25 cellular contexts compared by ENCODE assay signal in genomic region chr16:80875616-80876015, GRCh38.
A peak's percentile ranks its signal among the peaks of the same experiment; 100 is the strongest.
DNase-seq lines count a peak whose midpoint lies in the region; FAIRE-seq and TF ChIP-seq lines count a peak whose summit lies in the region.
"Had no signal": no experiment of that assay in that cellular context is flagged by ENCODE, and none has a peak within 500 bp of the region (broad histone marks: within the 10 kb centered on the region; RNA-seq: fewer than 3 reads in every experiment).

No MANE protein-coding gene starts in this region.

- H3K4ac ChIP-seq in mesenchymal stem cell (ENCODE audit: low read depth in 1 of 2, low read length in 2 of 2): no peak overlapping the region

- H3K27ac ChIP-seq in mesenchymal stem cell (ENCODE audit: low read length, poor library complexity, severe bottlenecking) (no peak overlapping the region), A673 (ENCODE audit: low read depth, low read length, poor library complexity, severe bottlenecking) (no peak overlapping the region)
- H3K27ac ChIP-seq: gastroesophageal sphincter, Peyer's patch, SJSA1 had no signal

- H3K9me3 ChIP-seq in mesenchymal stem cell (ENCODE audit: control insufficient read depth, low read length) (no peaks in the 10 kb centered on the region), A673 (ENCODE audit: low read depth, low read length, poor library complexity, severe bottlenecking) (no peaks in the 10 kb centered on the region)
- H3K9me3 ChIP-seq: gastroesophageal sphincter, Peyer's patch, SJSA1 had no signal

- no peak overlapping the region for H3K4me3 ChIP-seq in choroid plexus epithelial cell (ENCODE audit: low read depth, low read length)
- H3K4me3 ChIP-seq in mesenchymal stem cell (ENCODE audit: insufficient read depth in 1 of 2, low read depth in 1 of 2, low read length in 2 of 2): peak overlapping the region in 1 of 2 experiments; percentile 56
- H3K4me3 ChIP-seq in A673 (ENCODE audit: low read depth, low read length, poor library complexity, severe bottlenecking): no peak overlapping the region
- H3K4me3 ChIP-seq: gastroesophageal sphincter, Peyer's patch, SJSA1 had no signal

- no peaks in the 10 kb centered on the region for H3K79me1 ChIP-seq in mesenchymal stem cell (replicated peaks; ENCODE audit: low read length, poor library complexity, severe bottlenecking)

- no peak overlapping the region for H2AK5ac ChIP-seq in mesenchymal stem cell (ENCODE audit: low read length, severe bottlenecking)

- H3K18ac ChIP-seq in mesenchymal stem cell (ENCODE audit: low read depth in 1 of 2, low read length in 2 of 2): no peak overlapping the region

- H3K4me1 ChIP-seq in mesenchymal stem cell (ENCODE audit: control insufficient read depth, insufficient read depth, low read depth, low read length) (no peaks in the 10 kb centered on the region), A673 (ENCODE audit: insufficient read depth, low read length, poor library complexity, severe bottlenecking) (no peaks in the 10 kb centered on the region)
- H3K4me1 ChIP-seq: gastroesophageal sphincter, Peyer's patch, SJSA1 had no signal

- no peak for TF ChIP-seq CTCF in choroid plexus epithelial cell (conservative IDR thresholded peaks at IDR 0.05; ENCODE audit: low read depth, low read length)
- TF ChIP-seq CTCF in A673 (conservative IDR thresholded peaks at IDR 0.05; ENCODE audit: low read depth, low read length): no peak
- no peak for TF ChIP-seq CTCF in D721Med (IDR thresholded peaks at IDR 0.05; ENCODE audit: insufficient read depth, missing control alignments)

- H3K27me3 ChIP-seq in mesenchymal stem cell (ENCODE audit: control insufficient read depth in 1 of 2, insufficient read depth in 1 of 2, low read length in 2 of 2): no peaks in the 10 kb centered on the region
- H3K27me3 ChIP-seq in A673 (replicated peaks; ENCODE audit: insufficient read depth, low read depth, low read length, poor library complexity): peaks cover 39% of the 10 kb centered on the region
- H3K27me3 ChIP-seq: Peyer's patch had no signal

- no peak overlapping the region for H4K91ac ChIP-seq in mesenchymal stem cell (ENCODE audit: low read length)

- DNase-seq in GM12892 (ENCODE audit: insufficient read length) (no peak), M059J (ENCODE audit: low read depth) (peak; percentile 37), choroid plexus epithelial cell (ENCODE audit: low read depth) (peak; percentile 30), mesenchymal stem cell (no peak), NCI-H2081 treated with DMSO at 0.1 percent for 48 hours (lab: John Stamatoyannopoulos, UW) (no peak), A673 (ENCODE audit: low spot score) (no peak), D721Med (ENCODE audit: insufficient read length, low spot score) (no peak)
- DNase-seq in stimulated activated CD4-positive, alpha-beta T cell treated with anti-CD3 and anti-CD28 coated beads, Interleukin-1b, Interleukin-23, amount 100 ng/mL, for 48 hours: no peak
- DNase-seq: activated CD8-positive, alpha-beta memory T cell treated with anti-CD3 and anti-CD28 coated beads, Interleukin-2, amount 10 ng/mL, durations not matched to agents 7 days and 5 days; activated naive CD8-positive, alpha-beta T cell treated with anti-CD3 and anti-CD28 coated beads, Interleukin-2, amount 50 U/mL, for 24 hours; activated T-cell treated with anti-CD3 and anti-CD28 coated beads, Interleukin-2, amount 50 U/mL, for 4 hours; C1 segment of cervical spinal cord; COR-L47; DMS79; GDM1; Karpas-422; left cardiac atrium; mammary epithelial cell; NCI-H146; Peyer's patch; stimulated activated naive B cell treated with anti-CD40 and anti-IgM and Interleukin-4, amounts not matched to agents 10 μg/mL and 1 μg/mL and 100 μg/mL, for 72 hours; substantia nigra; T-cell had no signal

- no peak overlapping the region for H2BK5ac ChIP-seq in mesenchymal stem cell (ENCODE audit: low read depth, low read length, poor library complexity, severe bottlenecking)

- WGBS in mesenchymal stem cell: 50% methylated on average over 5 of the region's 5 CpGs

- H4K8ac ChIP-seq in mesenchymal stem cell (ENCODE audit: low read length): no peak overlapping the region

- TF ChIP-seq POLR2A in GM12892 (IDR thresholded peaks at IDR 0.05; ENCODE audit: low read depth, low read length): no peak

- no TSS peak for BruUV-seq in A673 (replicated peaks; lab: Mats Ljungman, UMichigan)

- no peak overlapping the region for H3K4me2 ChIP-seq in mesenchymal stem cell (ENCODE audit: low read length, poor library complexity, severe bottlenecking)

- H3K14ac ChIP-seq in mesenchymal stem cell (ENCODE audit: low read length in 2 of 2): no peak overlapping the region

- peak overlapping the region; percentile 11 for H3K9ac ChIP-seq in mesenchymal stem cell (ENCODE audit: low read length)

- FAIRE-seq in GM12892 (lab: Jason Lieb, UNC) (peak; percentile 17), D721Med (lab: Jason Lieb, UNC) (no peak)

- POLR2A ChIA-PET in A673 (lab: Charles Lee; ENCODE audit: low non-redundant PET): no interaction called here

- no peaks in the 10 kb centered on the region for H3K36me3 ChIP-seq in mesenchymal stem cell (ENCODE audit: control insufficient read depth in 1 of 2, insufficient read depth in 2 of 2, low read depth in 1 of 2, low read length in 2 of 2)
- no peaks in the 10 kb centered on the region for H3K36me3 ChIP-seq in A673 (ENCODE audit: insufficient read depth, low read length, poor library complexity, severe bottlenecking)
- H3K36me3 ChIP-seq: gastroesophageal sphincter, Peyer's patch, SJSA1 had no signal

- no peak overlapping the region for H2BK15ac ChIP-seq in mesenchymal stem cell (ENCODE audit: low read depth, poor library complexity, severe bottlenecking)

- CTCF ChIA-PET in A673 (lab: Charles Lee): interaction anchor here (0.6 kb wide), 1 partner anchor 1943 kb away, joined by 4 read pairs; no protein-coding TSS in a partner anchor

- H3K23ac ChIP-seq in mesenchymal stem cell (ENCODE audit: low read length in 2 of 2): no peak overlapping the region

- H2AFZ ChIP-seq in mesenchymal stem cell (ENCODE audit: low read depth, low read length): no peak overlapping the region

- no peak overlapping the region for H2BK120ac ChIP-seq in mesenchymal stem cell (ENCODE audit: low read depth, low read length)

- no peak overlapping the region for H2BK12ac ChIP-seq in mesenchymal stem cell (ENCODE audit: low read length in 2 of 2)

- intact Hi-C loops in A673 (cut with micrococcal nuclease; ENCODE audit: unreplicated experiment): no loop called here

Comparison
In these comparisons a context has a peak if more than half of its experiments do, and no peak if none do; other contexts are left out.
1. DNase-seq: peak in M059J (single experiment) and choroid plexus epithelial cell (single experiment); none in GM12892 (single experiment), mesenchymal stem cell (single experiment), NCI-H2081 treated with DMSO at 0.1 percent for 48 hours (single experiment), A673 (single experiment), stimulated activated CD4-positive, alpha-beta T cell treated with anti-CD3 and anti-CD28 coated beads, Interleukin-1b, Interleukin-23, amount 100 ng/mL, for 48 hours (single experiment) and D721Med (single experiment).